In the genomic region with DNA sequence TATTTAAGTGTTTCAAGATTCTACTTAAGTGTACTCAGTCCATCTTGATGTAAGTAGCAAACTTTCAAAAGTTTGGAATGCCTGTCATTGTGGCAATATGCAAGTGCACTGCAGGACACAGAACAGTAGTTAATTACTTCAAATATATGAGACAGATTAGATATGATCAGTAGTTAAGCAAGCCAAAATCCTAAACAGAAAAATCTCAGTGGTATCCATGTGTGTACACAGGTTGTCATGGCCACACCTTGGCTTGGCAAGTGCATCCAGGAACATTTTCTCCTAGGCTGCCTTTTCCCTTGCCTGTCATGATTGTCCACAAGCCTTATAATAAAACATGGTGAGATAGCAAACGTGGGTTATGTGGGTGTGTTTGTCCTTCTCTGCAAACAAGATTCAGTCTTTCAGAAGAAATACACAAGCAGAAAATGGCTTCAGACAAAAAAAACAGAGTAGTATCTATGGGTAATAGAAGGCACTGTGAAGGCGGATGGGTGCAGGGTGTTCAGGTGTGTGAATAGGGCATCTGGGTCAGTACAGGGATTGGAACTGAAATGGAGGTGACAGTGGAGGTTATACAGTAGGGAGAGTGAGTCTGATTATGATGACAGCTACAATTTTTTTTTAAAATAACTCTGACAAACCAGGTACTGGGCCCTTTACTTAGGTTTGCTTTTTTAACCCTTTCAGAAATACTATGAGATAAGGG, we compare ENCODE assay signal across 26 cellular contexts.
"Had no signal": no experiment of that assay in that cellular context is flagged by ENCODE, and none has a peak within 500 bp of the region (broad histone marks: within the 10 kb centered on the region; RNA-seq: fewer than 3 reads in every experiment).

No MANE protein-coding gene starts in this region.

- H3K4me3 ChIP-seq: adrenal gland, coronary artery, dorsolateral prefrontal cortex, gastrocnemius medialis, hepatocyte, right lobe of liver, thoracic aorta had no signal

- H3K9me3 ChIP-seq: adrenal gland, gastrocnemius medialis, right lobe of liver, thoracic aorta had no signal

- H3K27ac ChIP-seq: adrenal gland, coronary artery, dorsolateral prefrontal cortex, gastrocnemius medialis, hepatocyte, right lobe of liver, thoracic aorta, WERI-Rb-1 had no signal

- ATAC-seq: activated CD4-positive, CD25-positive, alpha-beta regulatory T cell treated with anti-CD3 and anti-CD28 coated beads, Interleukin-2, amount 50 U/mL, for 24 hours; gastrocnemius medialis; natural killer cell; right lobe of liver; stimulated activated naive CD8-positive, alpha-beta T cell treated with anti-CD3 and anti-CD28 coated beads, Interleukin-15, Interleukin-2, amounts not matched to agents 100 U/mL and 50 U/mL, for 24 hours had no signal

- DNase-seq: activated CD4-positive, alpha-beta T cell treated with anti-CD3 and anti-CD28 coated beads for 48 hours; activated CD4-positive, alpha-beta T cell treated with anti-CD3 and anti-CD28 coated beads, Interleukin-2, amount 50 U/mL, for 48 hours; activated CD8-positive, alpha-beta memory T cell treated with anti-CD3 and anti-CD28 coated beads for 24 hours; activated effector memory CD4-positive, alpha-beta T cell treated with anti-CD3 and anti-CD28 coated beads, Interleukin-2, amount 50 U/mL, for 16 hours; activated naive CD4-positive, alpha-beta T cell treated with anti-CD3 and anti-CD28 coated beads for 36 hours; activated naive CD8-positive, alpha-beta T cell treated with anti-CD3 and anti-CD28 coated beads for 36 hours; activated T-cell treated with anti-CD3 and anti-CD28 coated beads, Interleukin-2, amount 50 U/mL, for 1 hour; adrenal gland; aorta; dorsolateral prefrontal cortex; effector memory CD4-positive, alpha-beta T cell; erythroblast; gastrocnemius medialis; islet precursor cell; mesenchymal stem cell; natural killer cell; posterior cingulate gyrus; right lobe of liver; stimulated activated CD4-positive, alpha-beta T cell treated with anti-CD3 and anti-CD28 coated beads, Interleukin-12 subunit alpha, Interleukin-12 subunit beta, amount 100 ng/mL, for 4 hours; stimulated activated CD4-positive, alpha-beta T cell treated with anti-CD3 and anti-CD28 coated beads, Interleukin-4, amount 100 ng/mL, for 1 hour; stimulated activated naive CD8-positive, alpha-beta T cell treated with anti-CD3 and anti-CD28 coated beads, Interleukin-15, Interleukin-2, amounts not matched to agents 100 U/mL and 50 U/mL, for 24 hours; WERI-Rb-1 had no signal

- H3K27me3 ChIP-seq: adrenal gland, dorsolateral prefrontal cortex, gastrocnemius medialis, hepatocyte, right lobe of liver had no signal

- H3K36me3 ChIP-seq: adrenal gland, gastrocnemius medialis, right lobe of liver, thoracic aorta, WERI-Rb-1 had no signal

- H3K4me1 ChIP-seq: adrenal gland, gastrocnemius medialis, right lobe of liver had no signal
